In the genomic region with DNA sequence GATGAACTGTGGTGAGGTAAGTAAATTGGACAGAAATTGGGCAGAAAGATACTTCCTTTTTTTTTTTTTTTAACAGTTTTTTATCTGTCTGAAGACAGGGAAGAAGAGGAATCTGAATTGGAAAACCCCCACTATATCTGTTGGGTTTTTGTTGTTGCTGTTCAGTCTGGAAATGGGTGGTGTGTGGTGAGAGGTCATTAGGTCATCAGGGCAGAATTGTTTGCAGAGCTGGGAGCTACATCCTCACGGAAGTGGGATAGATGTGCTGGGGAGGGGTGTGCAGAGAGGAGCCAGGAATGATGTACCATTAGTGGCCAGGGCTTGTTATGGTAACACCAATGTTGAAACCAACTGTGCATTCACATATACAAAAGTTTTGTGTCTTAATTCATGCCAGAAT, we compare ENCODE assay signal across 14 cellular contexts. TPM values are rescaled to one million over a fixed set of nuclear protein-coding genes. Genes with fewer than 3 reads are reported as not detected.
DNase-seq lines count a peak whose midpoint lies in the region; ATAC-seq and TF ChIP-seq lines count a peak whose summit lies in the region.
"Had no signal": no experiment of that assay in that cellular context is flagged by ENCODE, and none has a peak within 500 bp of the region (broad histone marks: within the 10 kb centered on the region; RNA-seq: fewer than 3 reads in every experiment).

No MANE protein-coding gene starts in this region.

- CTCF ChIA-PET in activated CD4-positive, alpha-beta T cell treated with anti-CD3 and anti-CD28 coated beads for 36 hours (lab: Charles Lee): interaction anchor here (0.8 to 1.6 kb wide), 4 partner anchors 9 to 76 kb away, joined by 3 to 6 read pairs (median 4); no protein-coding TSS in a partner anchor

- peak overlapping the region; percentile 28 for H3K27ac Mint-ChIP-seq in activated T-cell treated with anti-CD3 and anti-CD28 coated beads, Interleukin-2, amount 50 U/mL, for 24 hours
- no peak overlapping the region for H3K27ac Mint-ChIP-seq in neural progenitor cell
- H3K27ac Mint-ChIP-seq in activated CD4-positive, alpha-beta T cell treated with anti-CD3 and anti-CD28 coated beads for 36 hours: no peak overlapping the region
- H3K27ac Mint-ChIP-seq: HFFc6 had no signal

- POLR2A ChIA-PET in activated CD4-positive, alpha-beta T cell treated with anti-CD3 and anti-CD28 coated beads for 36 hours (lab: Charles Lee): no interaction called here

- H3K9me3 ChIP-seq in neural progenitor cell (ENCODE audit: low read depth): no peaks in the 10 kb centered on the region

- H3K27me3 ChIP-seq in neural progenitor cell: no peaks in the 10 kb centered on the region

- peaks cover 81% of the 10 kb centered on the region for H3K4me1 Mint-ChIP-seq in activated T-cell treated with anti-CD3 and anti-CD28 coated beads, Interleukin-2, amount 50 U/mL, for 24 hours (ENCODE audit: low read depth)
- H3K4me1 Mint-ChIP-seq in activated T-cell treated with anti-CD3 and anti-CD28 coated beads, Interleukin-2, amount 50 U/mL, for 4 hours (ENCODE audit: low read depth): peaks cover 85% of the 10 kb centered on the region
- peaks cover 25% of the 10 kb centered on the region for H3K4me1 Mint-ChIP-seq in neural progenitor cell
- H3K4me1 Mint-ChIP-seq in activated CD4-positive, alpha-beta T cell treated with anti-CD3 and anti-CD28 coated beads for 36 hours: peaks cover 65% of the 10 kb centered on the region

- H3K27ac ChIP-seq in neural progenitor cell: no peak overlapping the region

- peaks cover 41% of the 10 kb centered on the region for H3K36me3 Mint-ChIP-seq in activated T-cell treated with anti-CD3 and anti-CD28 coated beads, Interleukin-2, amount 50 U/mL, for 24 hours (ENCODE audit: low read depth)
- H3K36me3 Mint-ChIP-seq in activated T-cell treated with anti-CD3 and anti-CD28 coated beads, Interleukin-2, amount 50 U/mL, for 4 hours (ENCODE audit: insufficient read depth): peaks cover 18% of the 10 kb centered on the region
- peaks cover 47% of the 10 kb centered on the region for H3K36me3 Mint-ChIP-seq in neural progenitor cell
- H3K36me3 Mint-ChIP-seq in activated CD4-positive, alpha-beta T cell treated with anti-CD3 and anti-CD28 coated beads for 36 hours (ENCODE audit: low read depth): peaks cover 21% of the 10 kb centered on the region

- no peak overlapping the region for H3K4me3 Mint-ChIP-seq in activated T-cell treated with anti-CD3 and anti-CD28 coated beads, Interleukin-2, amount 50 U/mL, for 24 hours
- H3K4me3 Mint-ChIP-seq in activated T-cell treated with anti-CD3 and anti-CD28 coated beads, Interleukin-2, amount 50 U/mL, for 4 hours: no peak overlapping the region
- H3K4me3 Mint-ChIP-seq in neural progenitor cell: no peak overlapping the region
- H3K4me3 Mint-ChIP-seq in activated CD4-positive, alpha-beta T cell treated with anti-CD3 and anti-CD28 coated beads for 36 hours: no peak overlapping the region
- H3K4me3 Mint-ChIP-seq: HFFc6, neural crest cell had no signal

- no peak overlapping the region for H3K9ac ChIP-seq in neural progenitor cell

- intact Hi-C loops in activated CD4-positive, alpha-beta T cell treated with anti-CD3 and anti-CD28 coated beads for 36 hours (cut with DNase I, micrococcal nuclease): no loop called here
- intact Hi-C loops in left colon (cut with DNase I, micrococcal nuclease): no loop called here

- H3F3A ChIP-seq in neural progenitor cell (ENCODE audit: low read depth): no peaks in the 10 kb centered on the region

- ATAC-seq in activated T-cell treated with anti-CD3 and anti-CD28 coated beads, Interleukin-2, amount 50 U/mL, for 4 hours: no peak
- no peak for ATAC-seq in activated CD4-positive, alpha-beta T cell treated with anti-CD3 and anti-CD28 coated beads for 36 hours
- no peak for ATAC-seq in left colon

- peaks cover 100% of the 10 kb centered on the region for H3K79me2 ChIP-seq in neural progenitor cell (ENCODE audit: low read depth)

- H3K36me3 ChIP-seq in neural progenitor cell: no peaks in the 10 kb centered on the region

- no peak overlapping the region for H3K4me3 ChIP-seq in neural progenitor cell

- DNase-seq in activated T-cell treated with anti-CD3 and anti-CD28 coated beads, Interleukin-2, amount 50 U/mL, for 24 hours: no peak
- DNase-seq in activated T-cell treated with anti-CD3 and anti-CD28 coated beads, Interleukin-2, amount 50 U/mL, for 4 hours: no peak
- DNase-seq in RPMI7951 (ENCODE audit: low read depth) (peak; percentile 28), dermis blood vessel endothelial cell (peak; percentile 68), neural progenitor cell (ENCODE audit: low spot score) (peak; percentile 15), left colon (no peak), NCI-H2171 treated with DMSO at 0.1 percent for 48 hours (lab: John Stamatoyannopoulos, UW) (no peak)
- DNase-seq in activated CD4-positive, alpha-beta T cell treated with anti-CD3 and anti-CD28 coated beads for 36 hours: no peak
- DNase-seq: activated CD4-positive, alpha-beta T cell treated with anti-CD3 and anti-CD28 coated beads for 1 hour; activated effector memory CD4-positive, alpha-beta T cell treated with Interleukin-2 at 50 U/mL for 16 hours; MM.1S; small intestine had no signal

- H3K9me3 Mint-ChIP-seq in activated T-cell treated with anti-CD3 and anti-CD28 coated beads, Interleukin-2, amount 50 U/mL, for 24 hours: peaks cover 3% of the 10 kb centered on the region
- H3K9me3 Mint-ChIP-seq in activated T-cell treated with anti-CD3 and anti-CD28 coated beads, Interleukin-2, amount 50 U/mL, for 4 hours: no peaks in the 10 kb centered on the region
- peaks cover 58% of the 10 kb centered on the region for H3K9me3 Mint-ChIP-seq in neural progenitor cell
- H3K9me3 Mint-ChIP-seq in activated CD4-positive, alpha-beta T cell treated with anti-CD3 and anti-CD28 coated beads for 36 hours (ENCODE audit: low read depth): no peaks in the 10 kb centered on the region
- H3K9me3 Mint-ChIP-seq: HFFc6, neural crest cell had no signal

- TF ChIP-seq CTCF in neural progenitor cell (IDR thresholded peaks at IDR 0.05): no peak

- peak overlapping the region; percentile 27 for H3K4me2 ChIP-seq in neural progenitor cell

- no peaks in the 10 kb centered on the region for H3K27me3 Mint-ChIP-seq in activated T-cell treated with anti-CD3 and anti-CD28 coated beads, Interleukin-2, amount 50 U/mL, for 24 hours
- no peaks in the 10 kb centered on the region for H3K27me3 Mint-ChIP-seq in activated T-cell treated with anti-CD3 and anti-CD28 coated beads, Interleukin-2, amount 50 U/mL, for 4 hours (ENCODE audit: low read depth)
- peaks cover 2% of the 10 kb centered on the region for H3K27me3 Mint-ChIP-seq in neural progenitor cell (ENCODE audit: insufficient read depth, low read depth)
- H3K27me3 Mint-ChIP-seq in activated CD4-positive, alpha-beta T cell treated with anti-CD3 and anti-CD28 coated beads for 36 hours: no peaks in the 10 kb centered on the region

- peaks cover 32% of the 10 kb centered on the region for H3K4me1 ChIP-seq in neural progenitor cell

- no peaks in the 10 kb centered on the region for H4K20me1 ChIP-seq in neural progenitor cell (ENCODE audit: low read depth)

- no peak overlapping the region for H2AFZ ChIP-seq in neural progenitor cell (replicated peaks)

RNA-seq across cellular contexts. Expression of a gene that starts 12.3 kb away (rescaled TPM):
- total RNA-seq in activated T-cell treated with anti-CD3 and anti-CD28 coated beads, Interleukin-2, amount 50 U/mL, for 4 hours: 10 to 100 TPM; 28.3 to 31.1 (median 28.4) TPM
- total RNA-seq in RPMI7951 (2014; rRNA removed; shearing (Covaris generic)): 15.8 and 19.1 TPM in 2 replicates
- total RNA-seq in dermis blood vessel endothelial cell: 71.8 and 97.5 TPM in 2 replicates
- total RNA-seq in neural progenitor cell (ENCODE audit: low replicate concordance): 19.2 and 36.4 TPM in 2 replicates
- 10 to 100 TPM; 31.8 to 35.8 TPM for total RNA-seq in activated CD4-positive, alpha-beta T cell treated with anti-CD3 and anti-CD28 coated beads for 36 hours
- total RNA-seq in left colon: 10 to 100 TPM; 33.8 to 38.9 TPM

Comparison
In these comparisons a context has a peak if more than half of its experiments do, and no peak if none do; other contexts are left out.
1. DNase-seq: peak in RPMI7951 (single experiment), dermis blood vessel endothelial cell (single experiment) and neural progenitor cell (single experiment); none in activated T-cell treated with anti-CD3 and anti-CD28 coated beads, Interleukin-2, amount 50 U/mL, for 24 hours (single experiment), activated T-cell treated with anti-CD3 and anti-CD28 coated beads, Interleukin-2, amount 50 U/mL, for 4 hours (single experiment), activated CD4-positive, alpha-beta T cell treated with anti-CD3 and anti-CD28 coated beads for 36 hours (single experiment), left colon (0 of 2) and NCI-H2171 treated with DMSO at 0.1 percent for 48 hours (single experiment).